Comparison of ENCODE assay signal across 10 cellular contexts in genomic region chr3:71478568-71478967, GRCh38.
DNase-seq lines count a peak whose midpoint lies in the region; ATAC-seq lines count a peak whose summit lies in the region.
"Had no signal": no experiment of that assay in that cellular context is flagged by ENCODE, and none has a peak within 500 bp of the region (broad histone marks: within the 10 kb centered on the region; RNA-seq: fewer than 3 reads in every experiment).

No MANE protein-coding gene starts in this region.

- ATAC-seq in naive thymus-derived CD8-positive, alpha-beta T cell, result peak; percentile 87 to 89

- peaks cover 3% of the 10 kb centered on the region for H3K9me3 Mint-ChIP-seq in activated naive CD4-positive, alpha-beta T cell treated with anti-CD3 and anti-CD28 coated beads for 36 hours
- H3K9me3 Mint-ChIP-seq in naive thymus-derived CD8-positive, alpha-beta T cell, result peaks cover 0 to 3% (median 0%) of the 10 kb centered on the region in 9 donors

- peak overlapping the region; percentile 96 for H3K27ac Mint-ChIP-seq in activated naive CD4-positive, alpha-beta T cell treated with anti-CD3 and anti-CD28 coated beads for 36 hours
- peak overlapping the region; percentile 89 to 98 (median 96) for H3K27ac Mint-ChIP-seq in naive thymus-derived CD8-positive, alpha-beta T cell

- peaks cover 85% of the 10 kb centered on the region for H3K4me1 Mint-ChIP-seq in activated naive CD4-positive, alpha-beta T cell treated with anti-CD3 and anti-CD28 coated beads for 36 hours (ENCODE audit: low read depth)
- peaks cover 38 to 93% (median 87%) of the 10 kb centered on the region in 4 donors for H3K4me1 Mint-ChIP-seq in naive thymus-derived CD8-positive, alpha-beta T cell

- intact Hi-C loops in activated naive CD4-positive, alpha-beta T cell treated with anti-CD3 and anti-CD28 coated beads for 36 hours (cut with micrococcal nuclease), result loop anchor here (1.0 kb wide), 6 partner anchors 15 to 391 kb away; no protein-coding TSS in a partner anchor

- DNase-seq in activated CD4-positive, CD25-positive, alpha-beta regulatory T cell (lab: John Stamatoyannopoulos, UW), result peak; percentile 12 to 28 (median 18)
- no peak for DNase-seq in activated CD4-positive, CD25-positive, alpha-beta regulatory T cell treated with anti-CD3 and anti-CD28 coated beads, Interleukin-2, amount 50 U/mL, for 72 hours
- DNase-seq in activated naive CD4-positive, alpha-beta T cell treated with anti-CD3 and anti-CD28 coated beads for 36 hours, result peak; percentile 94
- peak in 9 of 10 donors; percentile 22 to 91 (median 62) for DNase-seq in naive thymus-derived CD8-positive, alpha-beta T cell
- peak; percentile 66 for DNase-seq in stimulated activated naive CD4-positive, alpha-beta T cell treated with Interleukin-2 at 50 U/mL for 16 hours (lab: John Stamatoyannopoulos, UW)
- DNase-seq in NCI-H526 (lab: John Stamatoyannopoulos, UW) (no peak), NCI-H187 treated with DMSO at 0.1 percent for 48 hours (lab: John Stamatoyannopoulos, UW) (no peak), SHP77 treated with DMSO at 0.1 percent for 48 hours (lab: John Stamatoyannopoulos, UW) (no peak)
- DNase-seq: NCI-H1694 treated with DMSO at 0.1 percent for 48 hours, thyroid gland had no signal

- peaks cover 12% of the 10 kb centered on the region for H3K36me3 Mint-ChIP-seq in activated naive CD4-positive, alpha-beta T cell treated with anti-CD3 and anti-CD28 coated beads for 36 hours (ENCODE audit: low read depth)
- peaks cover 11 to 47% (median 43%) of the 10 kb centered on the region in 3 donors for H3K36me3 Mint-ChIP-seq in naive thymus-derived CD8-positive, alpha-beta T cell

- POLR2A ChIA-PET in naive thymus-derived CD8-positive, alpha-beta T cell (lab: Charles Lee), result interaction anchor here (0.6 to 3.3 kb wide), 6 partner anchors 10 to 100 kb away, joined by 3 to 20 read pairs (median 6); no protein-coding TSS in a partner anchor

- CTCF ChIA-PET in activated naive CD4-positive, alpha-beta T cell treated with anti-CD3 and anti-CD28 coated beads for 36 hours (lab: Charles Lee), result no interaction called here

- H3K27me3 Mint-ChIP-seq in activated naive CD4-positive, alpha-beta T cell treated with anti-CD3 and anti-CD28 coated beads for 36 hours (ENCODE audit: low read depth), result no peaks in the 10 kb centered on the region
- no peaks in the 10 kb centered on the region for H3K27me3 Mint-ChIP-seq in naive thymus-derived CD8-positive, alpha-beta T cell

- H3K4me3 Mint-ChIP-seq in activated naive CD4-positive, alpha-beta T cell treated with anti-CD3 and anti-CD28 coated beads for 36 hours, result peak overlapping the region; percentile 38
- peak overlapping the region; percentile 9 to 85 (median 66) for H3K4me3 Mint-ChIP-seq in naive thymus-derived CD8-positive, alpha-beta T cell

Comparison
In these comparisons a context has a peak if more than half of its experiments do, and no peak if none do; other contexts are left out.
1. DNase-seq: peak in activated CD4-positive, CD25-positive, alpha-beta regulatory T cell (4 of 4), activated naive CD4-positive, alpha-beta T cell treated with anti-CD3 and anti-CD28 coated beads for 36 hours (single experiment), naive thymus-derived CD8-positive, alpha-beta T cell (9 of 10) and stimulated activated naive CD4-positive, alpha-beta T cell treated with Interleukin-2 at 50 U/mL for 16 hours (single experiment); none in activated CD4-positive, CD25-positive, alpha-beta regulatory T cell treated with anti-CD3 and anti-CD28 coated beads, Interleukin-2, amount 50 U/mL, for 72 hours (single experiment), NCI-H526 (0 of 2), NCI-H187 treated with DMSO at 0.1 percent for 48 hours (single experiment) and SHP77 treated with DMSO at 0.1 percent for 48 hours (single experiment).